In the genomic region with DNA sequence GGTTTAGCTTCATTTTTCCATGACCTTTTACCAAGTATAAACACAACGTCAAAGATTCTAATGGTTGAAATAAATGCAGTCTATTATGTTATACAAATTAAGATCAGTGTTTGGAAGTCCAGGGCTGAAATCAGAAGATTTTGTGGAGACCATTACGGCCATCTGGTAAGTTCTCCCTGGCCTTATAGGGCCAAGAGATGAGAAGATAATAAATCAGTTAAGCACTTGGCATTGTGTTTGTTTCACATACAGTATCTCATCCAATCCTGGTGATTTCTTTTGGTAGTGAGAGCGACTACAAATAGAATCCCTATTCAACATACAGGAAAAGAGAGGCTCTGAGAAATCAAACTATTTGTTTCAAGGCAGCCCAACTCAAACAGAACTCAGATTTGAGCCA, we compare ENCODE assay signal across 23 cellular contexts.
A peak's percentile ranks its signal among the peaks of the same experiment; 100 is the strongest.
DNase-seq lines count a peak whose midpoint lies in the region; ATAC-seq, FAIRE-seq and TF ChIP-seq lines count a peak whose summit lies in the region.
"Had no signal": no experiment of that assay in that cellular context is flagged by ENCODE, and none has a peak within 500 bp of the region (broad histone marks: within the 10 kb centered on the region; RNA-seq: fewer than 3 reads in every experiment).

No MANE protein-coding gene starts in this region.

- in situ Hi-C loops in transverse colon (cut with MboI; ENCODE audit: low pct_ligation_motif_present in 1 of 4, low pct_unique_long_range_greater_than_20kb in 1 of 4, low sequenced_read_pairs in 3 of 4), result no loop called here

- H3K36me3 ChIP-seq in rectal smooth muscle tissue (ENCODE audit: control insufficient read depth, insufficient read depth, low read length) (no peaks in the 10 kb centered on the region), transverse colon (no peaks in the 10 kb centered on the region)
- H3K36me3 ChIP-seq: BE2C; BLaER1 treated with 17β-estradiol and CSF1 and Interleukin-3, amounts not matched to agents 10 nM and 100 nM had no signal

- no peak for TF ChIP-seq EP300 in transverse colon (IDR thresholded peaks at IDR 0.05; ENCODE audit: low read depth)

- no peak overlapping the region for H3K9ac ChIP-seq in rectal smooth muscle tissue (ENCODE audit: low read length)
- H3K9ac ChIP-seq: BLaER1 treated with 17β-estradiol and CSF1 and Interleukin-3, amounts not matched to agents 10 nM and 100 nM had no signal

- ATAC-seq in GM19455 (IDR thresholded peaks at IDR 0.05; ENCODE audit: unreplicated experiment) (no peak), GM19328 (IDR thresholded peaks at IDR 0.05; ENCODE audit: unreplicated experiment) (no peak)
- ATAC-seq: A549, GM23338, HCT116 had no signal

- TF ChIP-seq POLR2A in transverse colon (IDR thresholded peaks at IDR 0.05), result no peak

- FAIRE-seq in D721Med (lab: Jason Lieb, UNC), result peak; percentile 86
- FAIRE-seq: A549, GM12891, GM18507 had no signal

- H3K4me1 ChIP-seq in rectal smooth muscle tissue (ENCODE audit: control insufficient read depth, insufficient read depth, low read length) (peaks cover 26% of the 10 kb centered on the region), transverse colon (peaks cover 0 to 3% (median 0%) of the 10 kb centered on the region in 4 donors)
- H3K4me1 ChIP-seq: A549; BE2C; BLaER1 treated with 17β-estradiol and CSF1 and Interleukin-3, amounts not matched to agents 10 nM and 100 nM had no signal

- no peak overlapping the region for H3K4me3 ChIP-seq in rectal smooth muscle tissue (ENCODE audit: low read length)
- H3K4me3 ChIP-seq in transverse colon, result no peak overlapping the region
- H3K4me3 ChIP-seq: A549; BLaER1 treated with 17β-estradiol and CSF1 and Interleukin-3, amounts not matched to agents 10 nM and 100 nM; GM23338 had no signal

- WGBS in transverse colon (ENCODE audit: low coverage in 1 of 2), 2 donors, result 55 to 56% methylated on average over 3 of the region's 3 CpGs

- TF ChIP-seq CTCF in D721Med (IDR thresholded peaks at IDR 0.05; ENCODE audit: insufficient read depth, missing control alignments), result no peak
- no peak for TF ChIP-seq CTCF in transverse colon (IDR thresholded peaks at IDR 0.05)

- DNase-seq in D721Med (ENCODE audit: insufficient read length, low spot score) (no peak), NCI-H2227 treated with DMSO at 0.1 percent for 48 hours (lab: John Stamatoyannopoulos, UW) (peak; percentile 93), transverse colon (no peak), cardiac septum (ENCODE audit: low spot score) (no peak)
- DNase-seq: 8988T; ACHN; AML-193; BE2C; CD4-positive, alpha-beta T cell; CD8-positive, alpha-beta memory T cell; DMS53; DMS79 treated with DMSO at 0.1 percent for 48 hours; GF-D8; H9 had no signal

- H3K27ac ChIP-seq in rectal smooth muscle tissue (ENCODE audit: low read depth, low read length) (peak overlapping the region; percentile 71), transverse colon (peak overlapping the region in 3 of 4 donors; percentile 19 to 40 (median 30))
- H3K27ac ChIP-seq: A549; BLaER1 treated with 17β-estradiol and CSF1 and Interleukin-3, amounts not matched to agents 10 nM and 100 nM had no signal

- peaks cover 6 to 9% of the 10 kb centered on the region in 2 donors for H3K9me3 ChIP-seq in transverse colon
- H3K9me3 ChIP-seq: A549, BE2C had no signal

- H3K27me3 ChIP-seq in rectal smooth muscle tissue (ENCODE audit: control insufficient read depth, insufficient read depth, low read length) (no peaks in the 10 kb centered on the region), transverse colon (no peaks in the 10 kb centered on the region)
- H3K27me3 ChIP-seq: BE2C; BLaER1 treated with 17β-estradiol and CSF1 and Interleukin-3, amounts not matched to agents 10 nM and 100 nM had no signal

- intact Hi-C loops in transverse colon (cut with DNase I; ENCODE audit: low total_unique reads) (no loop called here), cardiac septum (cut with DNase I) (no loop called here)
